15 cellular contexts compared by ENCODE assay signal in genomic region chr18:31702449-31702848, GRCh38. TPM values are rescaled to one million over a fixed set of nuclear protein-coding genes. Genes with fewer than 3 reads are reported as not detected.
DNase-seq lines count a peak whose midpoint lies in the region; ATAC-seq, FAIRE-seq and TF ChIP-seq lines count a peak whose summit lies in the region.
"Had no signal": no experiment of that assay in that cellular context is flagged by ENCODE, and none has a peak within 500 bp of the region (broad histone marks: within the 10 kb centered on the region; RNA-seq: fewer than 3 reads in every experiment).

No MANE protein-coding gene starts in this region.

- H3K9ac ChIP-seq in HUES64 (ENCODE audit: low read depth, low read length) (no peak overlapping the region), K562 (ENCODE audit: insufficient read depth in 1 of 2, low read depth in 2 of 2, low read length in 2 of 2) (no peak overlapping the region)
- H3K9ac ChIP-seq: BLaER1 treated with 17β-estradiol and CSF1 and Interleukin-3, amounts not matched to agents 10 nM and 100 nM had no signal

- intact Hi-C loops in K562 (cut with micrococcal nuclease), result no loop called here

- H3K36me3 ChIP-seq in GM23338 (ENCODE audit: insufficient read depth) (no peaks in the 10 kb centered on the region), HUES64 (ENCODE audit: insufficient read depth, low read length) (no peaks in the 10 kb centered on the region), K562 (ENCODE audit: control insufficient read depth, insufficient read depth, low read length) (no peaks in the 10 kb centered on the region), neutrophil (no peaks in the 10 kb centered on the region)
- H3K36me3 ChIP-seq: BLaER1 treated with 17β-estradiol and CSF1 and Interleukin-3, amounts not matched to agents 10 nM and 100 nM had no signal

- no peaks in the 10 kb centered on the region for H3K9me2 ChIP-seq in GM23338 (ENCODE audit: insufficient read depth)

- H3K27me3 ChIP-seq in GM23338 (ENCODE audit: insufficient read depth) (no peaks in the 10 kb centered on the region), HUES64 (ENCODE audit: insufficient read depth, low read length) (no peaks in the 10 kb centered on the region), K562 (ENCODE audit: control insufficient read depth in 2 of 2, insufficient read depth in 2 of 2, low read length in 2 of 2) (no peaks in the 10 kb centered on the region), neutrophil (no peaks in the 10 kb centered on the region)
- H3K27me3 ChIP-seq: BLaER1 treated with 17β-estradiol and CSF1 and Interleukin-3, amounts not matched to agents 10 nM and 100 nM had no signal

- H3K9me3 Mint-ChIP-seq in GM23338, result peaks cover 11% of the 10 kb centered on the region
- H3K9me3 Mint-ChIP-seq in activated T-cell treated with anti-CD3 and anti-CD28 coated beads, Interleukin-2, amount 50 U/mL, for 24 hours, result no peaks in the 10 kb centered on the region

- H4K20me1 ChIP-seq in GM23338 (replicated peaks; ENCODE audit: insufficient read depth) (no peaks in the 10 kb centered on the region), K562 (replicated peaks; ENCODE audit: control insufficient read depth, insufficient read depth, low read length) (no peaks in the 10 kb centered on the region)
- H4K20me1 ChIP-seq: BLaER1 treated with 17β-estradiol and CSF1 and Interleukin-3, amounts not matched to agents 10 nM and 100 nM had no signal

- in situ Hi-C loops in K562 (cut with MboI), result no loop called here

- POLR2A ChIA-PET in K562 (lab: Yijun Ruan, JAX), result interaction anchor here (0.9 kb wide), 1 partner anchor 101 kb away, joined by 3 read pairs; no protein-coding TSS in a partner anchor

- H3K27ac Mint-ChIP-seq in GM23338, result peak overlapping the region; percentile 54
- no peak overlapping the region for H3K27ac Mint-ChIP-seq in activated T-cell treated with anti-CD3 and anti-CD28 coated beads, Interleukin-2, amount 50 U/mL, for 24 hours
- H3K27ac Mint-ChIP-seq: CD4-positive, CD25-positive, alpha-beta regulatory T cell had no signal

- peaks cover 16% of the 10 kb centered on the region for H3K4me1 Mint-ChIP-seq in GM23338
- H3K4me1 Mint-ChIP-seq in activated T-cell treated with anti-CD3 and anti-CD28 coated beads, Interleukin-2, amount 50 U/mL, for 24 hours (ENCODE audit: low read depth), result peaks cover 5% of the 10 kb centered on the region

- ATAC-seq in GM23338 (no peak), K562 (peak; percentile 78)

- CTCF ChIA-PET in K562 (lab: Yijun Ruan, JAX; ENCODE audit: low intra/inter-chr PET ratio), result no interaction called here

- H3K79me2 ChIP-seq in GM23338 (replicated peaks; ENCODE audit: insufficient read depth) (no peaks in the 10 kb centered on the region), K562 (ENCODE audit: control insufficient read depth, insufficient read depth, low read length) (no peaks in the 10 kb centered on the region)

- no TSS peak for BruUV-seq in K562 (replicated peaks; lab: Mats Ljungman, UMichigan)

- H2AFZ ChIP-seq in GM23338 (peak overlapping the region; percentile 89), K562 (ENCODE audit: low read depth, low read length) (no peak overlapping the region; the same call in 1 of the 2 replicates)

- TF ChIP-seq CTCF in GM23338 (conservative IDR thresholded peaks at IDR 0.05; ENCODE audit: low read depth in 2 of 2) (no peak), K562 (IDR thresholded peaks at IDR 0.05 in 2 of 3, conservative IDR thresholded peaks at IDR 0.05 in 1 of 3; ENCODE audit: insufficient read depth in 2 of 3, low read depth in 1 of 3, low read length in 3 of 3) (no peak), neutrophil (IDR thresholded peaks at IDR 0.05) (no peak)

- peaks cover 7% of the 10 kb centered on the region; the same call in 1 of the 2 replicates for H3K9me3 ChIP-seq in HUES64 (ENCODE audit: insufficient read depth, low read depth, low read length)
- H3K9me3 ChIP-seq in K562 (replicated peaks; ENCODE audit: control insufficient read depth, insufficient read depth, low read depth, low read length), result no peaks in the 10 kb centered on the region
- no peaks in the 10 kb centered on the region for H3K9me3 ChIP-seq in neutrophil

- peak; percentile 76 for TF ChIP-seq EP300 in K562 (IDR thresholded peaks at IDR 0.05; ENCODE audit: low read length)

- no peaks in the 10 kb centered on the region for H3F3A ChIP-seq in GM23338 (replicated peaks; ENCODE audit: low read depth)

- FAIRE-seq in K562 (lab: Jason Lieb, UNC), result peak; percentile 11
- FAIRE-seq: H54 had no signal

- 92% methylated on average over 3 of the region's 3 CpGs for WGBS in HUES64
- 4% methylated on average over 3 of the region's 3 CpGs for WGBS in K562 (ENCODE audit: insufficient coverage, low coverage, missing lambda C conversion rate)

- TF ChIP-seq POLR2A in K562 (conservative IDR thresholded peaks at IDR 0.05), result no peak

- H3K4me1 ChIP-seq in GM23338 (ENCODE audit: insufficient read depth) (peaks cover 21% of the 10 kb centered on the region), HUES64 (ENCODE audit: insufficient read depth, low read length) (peaks cover 17% of the 10 kb centered on the region), K562 (replicated peaks in 1 of 2; ENCODE audit: control insufficient read depth in 2 of 2, insufficient read depth in 2 of 2, low read length in 2 of 2) (peaks cover 0 to 18% of the 10 kb centered on the region in 2 experiments; a peak in 2 of 5 replicates), neutrophil (ENCODE audit: control insufficient read depth in 1 of 2, insufficient read depth in 1 of 2, low read depth in 1 of 2, low read length in 1 of 2) (peaks cover 19 to 22% of the 10 kb centered on the region in 2 experiments)
- H3K4me1 ChIP-seq: BLaER1 treated with 17β-estradiol and CSF1 and Interleukin-3, amounts not matched to agents 10 nM and 100 nM had no signal

- H3K9me1 ChIP-seq in K562 (ENCODE audit: control insufficient read depth, insufficient read depth, low read length), result no peaks in the 10 kb centered on the region

- H3K4me2 ChIP-seq in GM23338 (0 out of 2 replicates have a peak overlapping the region, but pooled peaks have one; percentile 6), K562 (ENCODE audit: insufficient read depth, low read length) (peak overlapping the region; percentile 22; the same call in 1 of the 2 replicates)
- H3K4me2 ChIP-seq: BLaER1 treated with 17β-estradiol and CSF1 and Interleukin-3, amounts not matched to agents 10 nM and 100 nM had no signal

- TF ChIP-seq RAD21 in K562 (CRISPR knock-in tag; conservative IDR thresholded peaks at IDR 0.05 in 1 of 2, IDR thresholded peaks at IDR 0.05 in 1 of 2), result 0 out of 4 replicates have a peak, but pooled peaks of 1 of the 2 experiments have one; percentile 11

- peaks cover 6% of the 10 kb centered on the region for H3K27me3 Mint-ChIP-seq in GM23338 (ENCODE audit: insufficient read depth, low read depth, poor library complexity)
- no peaks in the 10 kb centered on the region for H3K27me3 Mint-ChIP-seq in activated T-cell treated with anti-CD3 and anti-CD28 coated beads, Interleukin-2, amount 50 U/mL, for 24 hours

- H3K4me3 ChIP-seq in GM23338 (no peak overlapping the region), HUES64 (ENCODE audit: low read length) (no peak overlapping the region), K562 (no peak overlapping the region), neutrophil (ENCODE audit: low read depth in 1 of 2, low read length in 1 of 2) (no peak overlapping the region)
- H3K4me3 ChIP-seq: BLaER1 treated with 17β-estradiol and CSF1 and Interleukin-3, amounts not matched to agents 10 nM and 100 nM had no signal

- H3K27ac ChIP-seq in GM23338 (ENCODE audit: low read depth) (peak overlapping the region; percentile 58; the same call in 1 of the 2 replicates), HUES64 (ENCODE audit: low read depth, low read length) (0 out of 2 replicates have a peak overlapping the region, but pooled peaks have one; percentile 25), K562 (ENCODE audit: extremely low read depth, low read depth, low read length) (peak overlapping the region; percentile 32; the same call in 1 of the 3 replicates), neutrophil (peak overlapping the region; percentile 44)
- H3K27ac ChIP-seq: BLaER1 treated with 17β-estradiol and CSF1 and Interleukin-3, amounts not matched to agents 10 nM and 100 nM had no signal

- no peak for DNase-seq in GM23338 (ENCODE audit: low spot score)
- peak in 2 of 4 experiments; percentile 45 to 59 for DNase-seq in K562 (ENCODE audit: extremely low read depth in 1 of 4, low spot score in 3 of 4)
- DNase-seq in NCI-H2227 (lab: John Stamatoyannopoulos, UW; ENCODE audit: unreplicated experiment), result no peak
- no peak for DNase-seq in mucosa of gallbladder (ENCODE audit: low spot score)
- no peak for DNase-seq in activated T-cell treated with anti-CD3 and anti-CD28 coated beads, Interleukin-2, amount 50 U/mL, for 24 hours
- DNase-seq: ACHN; CD4-positive, CD25-positive, alpha-beta regulatory T cell; DMS53; GF-D8 had no signal

- peaks cover 11% of the 10 kb centered on the region for H3K36me3 Mint-ChIP-seq in GM23338 (ENCODE audit: low read depth)
- H3K36me3 Mint-ChIP-seq in activated T-cell treated with anti-CD3 and anti-CD28 coated beads, Interleukin-2, amount 50 U/mL, for 24 hours (ENCODE audit: low read depth), result no peaks in the 10 kb centered on the region
- H3K36me3 Mint-ChIP-seq: CD4-positive, CD25-positive, alpha-beta regulatory T cell had no signal

- no peak overlapping the region for H3K4me3 Mint-ChIP-seq in GM23338
- no peak overlapping the region for H3K4me3 Mint-ChIP-seq in activated T-cell treated with anti-CD3 and anti-CD28 coated beads, Interleukin-2, amount 50 U/mL, for 24 hours
- H3K4me3 Mint-ChIP-seq: CD4-positive, CD25-positive, alpha-beta regulatory T cell had no signal

RNA-seq across cellular contexts. Expression of gene B4GALT6, which starts 18.1 kb away (rescaled TPM):
- 33.8 and 40.4 TPM in 2 replicates for total RNA-seq in GM23338 (2014; rRNA removed; shearing (Covaris generic))
- polyA plus RNA-seq in GM23338 (2016; fragmentation: Nextera tagmentation; extraction: Ambion mirVana) (14.8 and 15.9 TPM in 2 replicates), K562 (2011; rRNA removed) (0.18 and 0.47 TPM in 2 replicates), K562 (2014; fragmentation: Illumina TruSeq; extraction: Trizol) (0.07 and 0.18 TPM in 2 replicates), K562 (2014; fragmentation: Nextera tagmentation; extraction: Ambion mirVana) (under 1 TPM; 0.03 to 0.04 TPM), K562 (2014; rRNA removed) (0.08 and 0.09 TPM in 2 replicates)
- polyA plus RNA-seq in HUES64 (2013, experiment 1 of 2), result 15.7 TPM
- polyA plus RNA-seq in HUES64 (2013, experiment 2 of 2), result 20.0 TPM
- not detected in 2 replicates for total RNA-seq in K562 (2011; cell fraction: chromatin; rRNA removed; ENCODE audit: low replicate concordance)
- 0.13 TPM in 1 of 2 replicates, not detected in the other for total RNA-seq in K562 (2011; cell fraction: nucleolus; rRNA removed)
- total RNA-seq in K562 (2011; cell fraction: nucleoplasm; rRNA removed), result 0.22 TPM in 1 of 2 replicates, not detected in the other
- total RNA-seq in K562 (2014; rRNA removed) (0.05 and 0.08 TPM in 2 replicates), K562 (2014; rRNA removed; fragmentation: Illumina TruSeq; extraction: Trizol) (0.11 and 0.16 TPM in 2 replicates), K562 (2015; rRNA removed; fragmentation: Illumina TruSeq; extraction: Trizol) (0.04 and 0.07 TPM in 2 replicates), K562 (2021) (0.18 and 0.27 TPM in 2 replicates), mucosa of gallbladder (16.9 TPM)
- polyA plus RNA-seq in K562 (2011; cell fraction: cytosol; rRNA removed), result 0.18 TPM in 1 of 2 replicates, not detected in the other
- 0.07 and 0.76 TPM in 2 replicates for polyA plus RNA-seq in K562 (2011; cell fraction: nucleus; rRNA removed)
- 0.17 and 0.68 TPM in 2 replicates for polyA plus RNA-seq in K562 (2012)
- 0.21 and 0.69 TPM in 2 replicates for polyA minus RNA-seq in K562 (2011; rRNA and poly(A)+ RNA removed)
- polyA minus RNA-seq in K562 (2011; cell fraction: cytosol; rRNA and poly(A)+ RNA removed), result not detected in 2 replicates
- polyA minus RNA-seq in K562 (2011; cell fraction: nucleus; rRNA and poly(A)+ RNA removed), result 0.22 TPM in 1 of 2 replicates, not detected in the other
- polyA plus RNA-seq: CD4-positive, CD25-positive, alpha-beta regulatory T cell had no signal

RNA-seq across cellular contexts. Expression of gene SLC25A52, which starts 58.2 kb away (rescaled TPM):
- total RNA-seq in GM23338 (2014; rRNA removed; shearing (Covaris generic)), result not detected in 2 replicates
- polyA plus RNA-seq in GM23338 (2016; fragmentation: Nextera tagmentation; extraction: Ambion mirVana), result not detected in 2 replicates
- polyA plus RNA-seq in HUES64 (2013, experiment 1 of 2), result not detected
- not detected for polyA plus RNA-seq in HUES64 (2013, experiment 2 of 2)
- total RNA-seq in K562 (2011; cell fraction: chromatin; rRNA removed; ENCODE audit: low replicate concordance), result not detected in 2 replicates
- not detected in 2 replicates for total RNA-seq in K562 (2011; cell fraction: nucleolus; rRNA removed)
- total RNA-seq in K562 (2011; cell fraction: nucleoplasm; rRNA removed), result not detected in 2 replicates
- total RNA-seq in K562 (2014; rRNA removed), result not detected in 2 replicates
- not detected in 2 replicates for total RNA-seq in K562 (2014; rRNA removed; fragmentation: Illumina TruSeq; extraction: Trizol)
- total RNA-seq in K562 (2015; rRNA removed; fragmentation: Illumina TruSeq; extraction: Trizol), result not detected in 2 replicates
- not detected in 2 replicates for total RNA-seq in K562 (2021)
- polyA plus RNA-seq in K562 (2011; rRNA removed), result 0.07 TPM in 1 of 2 replicates, not detected in the other
- polyA plus RNA-seq in K562 (2011; cell fraction: cytosol; rRNA removed), result not detected in 2 replicates
- 0.08 TPM in 1 of 2 replicates, not detected in the other for polyA plus RNA-seq in K562 (2011; cell fraction: nucleus; rRNA removed)
- 0.09 TPM in 1 of 2 replicates, not detected in the other for polyA plus RNA-seq in K562 (2012)
- not detected in 2 replicates for polyA plus RNA-seq in K562 (2014; fragmentation: Illumina TruSeq; extraction: Trizol)
- not detected for polyA plus RNA-seq in K562 (2014; fragmentation: Nextera tagmentation; extraction: Ambion mirVana)
- not detected in 2 replicates for polyA plus RNA-seq in K562 (2014; rRNA removed)
- not detected in 2 replicates for polyA minus RNA-seq in K562 (2011; rRNA and poly(A)+ RNA removed)
- polyA minus RNA-seq in K562 (2011; cell fraction: cytosol; rRNA and poly(A)+ RNA removed), result not detected in 2 replicates
- not detected in 2 replicates for polyA minus RNA-seq in K562 (2011; cell fraction: nucleus; rRNA and poly(A)+ RNA removed)
- 0.26 TPM for total RNA-seq in mucosa of gallbladder
- total RNA-seq: A172; CD4-positive, CD25-positive, alpha-beta regulatory T cell; HT1080 had no signal
- polyA plus RNA-seq: CD4-positive, CD25-positive, alpha-beta regulatory T cell had no signal

Comparison
In these comparisons a context has a peak if more than half of its experiments do, and no peak if none do; other contexts are left out.
1. RNA of gene B4GALT6, which starts 18.1 kb away (total RNA-seq): 33.8 to 40.4 TPM in GM23338 and 16.9 TPM in mucosa of gallbladder (single experiment); 0.04 to 0.27 TPM in K562; every median in the first group is over 10 times any median in the second.
2. Peak in every context shown above with its lines, with median percentiles within 50 percentile points of each other: H3K27ac ChIP-seq.